ENCODE assay signal across 1 cellular context in the genomic region with DNA sequence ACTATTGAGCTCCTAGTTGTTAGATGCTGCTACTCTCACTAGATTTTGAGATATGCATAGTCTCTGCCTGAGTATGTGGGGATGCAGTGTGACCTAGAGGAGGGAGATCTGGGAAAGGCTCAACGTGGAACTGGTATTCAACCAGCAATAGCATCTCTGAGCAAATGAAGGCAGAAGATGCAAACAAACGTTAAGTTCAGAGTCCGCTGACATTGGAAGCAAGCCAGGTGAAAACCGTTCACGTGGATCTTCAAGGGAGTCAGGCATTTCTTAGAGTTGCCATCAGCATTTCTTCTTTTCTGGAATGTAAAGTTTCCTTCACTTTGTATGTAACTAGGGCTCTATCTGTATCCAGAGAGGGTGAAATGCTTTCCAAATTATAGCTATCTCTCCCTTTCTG.
A peak's percentile ranks its signal among the peaks of the same experiment; 100 is the strongest.
TF ChIP-seq lines count a peak whose summit lies in the region.

No MANE protein-coding gene starts in this region.

TF ChIP-seq in HepG2, 621 proteins besides CTCF, POLR2A, EP300 and RAD21:
- TF ChIP-seq, protein P1, sequence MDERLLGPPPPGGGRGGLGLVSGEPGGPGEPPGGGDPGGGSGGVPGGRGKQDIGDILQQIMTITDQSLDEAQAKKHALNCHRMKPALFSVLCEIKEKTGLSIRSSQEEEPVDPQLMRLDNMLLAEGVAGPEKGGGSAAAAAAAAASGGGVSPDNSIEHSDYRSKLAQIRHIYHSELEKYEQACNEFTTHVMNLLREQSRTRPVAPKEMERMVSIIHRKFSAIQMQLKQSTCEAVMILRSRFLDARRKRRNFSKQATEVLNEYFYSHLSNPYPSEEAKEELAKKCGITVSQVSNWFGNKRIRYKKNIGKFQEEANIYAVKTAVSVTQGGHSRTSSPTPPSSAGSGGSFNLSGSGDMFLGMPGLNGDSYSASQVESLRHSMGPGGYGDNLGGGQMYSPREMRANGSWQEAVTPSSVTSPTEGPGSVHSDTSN (CRISPR knock-in tag; IDR thresholded peaks at IDR 0.05), result no peak
- no peak for TF ChIP-seq ZBTB2 (CRISPR knock-in tag; IDR thresholded peaks at IDR 0.05; ENCODE audit: low read depth)
- no peak for TF ChIP-seq ZNF121 (CRISPR knock-in tag; IDR thresholded peaks at IDR 0.05)
- TF ChIP-seq HNF4A (CRISPR knock-in tag; IDR thresholded peaks at IDR 0.05), result 0 out of 2 replicates have a peak, but pooled peaks have one; percentile 7
